19 cellular contexts compared by ENCODE assay signal in the genomic region with DNA sequence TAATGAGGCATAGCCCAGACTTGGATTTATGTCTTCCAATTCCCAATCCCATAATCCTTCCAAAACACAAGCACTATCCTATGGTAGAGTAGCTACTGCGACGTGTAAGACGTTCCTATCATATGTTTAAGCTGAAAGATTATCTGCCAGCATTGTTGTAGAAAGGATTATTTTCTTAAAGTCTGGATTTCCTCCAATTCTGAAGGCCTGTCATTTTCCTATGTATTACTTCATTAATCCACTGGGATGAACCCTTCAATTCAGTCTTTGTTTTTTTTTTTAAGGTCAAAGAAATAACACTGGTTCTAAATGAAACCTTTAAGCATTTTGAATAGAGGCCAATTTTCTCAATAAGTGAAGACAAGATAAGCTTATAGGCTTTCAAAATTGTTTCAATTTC.
"Had no signal": no experiment of that assay in that cellular context is flagged by ENCODE, and none has a peak within 500 bp of the region (broad histone marks: within the 10 kb centered on the region; RNA-seq: fewer than 3 reads in every experiment).

No MANE protein-coding gene starts in this region.

- H3K27ac ChIP-seq: RWPE1 had no signal

- DNase-seq: KBM-7, MV-4-11, NCI-H1048, NCI-H1105, NCI-H1417, NCI-H1436 treated with DMSO at 0.1 percent for 48 hours, NCI-H1694, NCI-H187 treated with DMSO at 0.1 percent for 48 hours, NCI-H2029 treated with DMSO at 0.1 percent for 48 hours, NCI-H2171 treated with DMSO at 0.1 percent for 48 hours, NCI-H345, NCI-H446 treated with DMSO at 0.1 percent for 48 hours, NCI-H510A treated with DMSO at 0.1 percent for 48 hours, NCI-H526, SHP77, SK-N-SH, SW 1271 had no signal

- FAIRE-seq: RCC 7860 had no signal

- H3K4me2 ChIP-seq: SK-N-SH had no signal

- H3K9me3 ChIP-seq: SK-N-SH had no signal

- H3K9ac ChIP-seq: SK-N-SH had no signal
